Comparison of ENCODE assay signal across 1 cellular context in the genomic region with DNA sequence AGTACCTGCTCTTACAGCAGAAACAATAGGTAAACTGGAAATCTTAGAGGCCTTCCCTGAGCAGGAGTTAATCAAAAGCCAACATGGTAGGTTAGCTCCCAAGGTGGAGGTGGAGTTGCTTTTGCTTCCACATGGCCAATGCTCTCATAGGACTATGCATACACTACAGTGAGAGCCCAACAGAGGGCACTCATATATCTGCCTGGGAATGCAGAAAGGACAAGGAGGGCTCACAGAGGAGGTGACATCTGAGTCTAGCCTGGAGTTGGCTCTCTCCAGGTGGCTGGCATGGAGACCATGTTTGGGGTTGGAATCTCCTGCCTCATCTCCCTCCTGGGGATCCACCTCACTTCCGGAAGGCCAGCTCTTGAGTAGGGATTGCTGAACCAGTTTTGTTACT.
TF ChIP-seq lines count a peak whose summit lies in the region.

No MANE protein-coding gene starts in this region.

TF ChIP-seq in HepG2, 621 proteins besides CTCF, POLR2A, EP300 and RAD21 (continued from another document):
- TF ChIP-seq, protein P1, sequence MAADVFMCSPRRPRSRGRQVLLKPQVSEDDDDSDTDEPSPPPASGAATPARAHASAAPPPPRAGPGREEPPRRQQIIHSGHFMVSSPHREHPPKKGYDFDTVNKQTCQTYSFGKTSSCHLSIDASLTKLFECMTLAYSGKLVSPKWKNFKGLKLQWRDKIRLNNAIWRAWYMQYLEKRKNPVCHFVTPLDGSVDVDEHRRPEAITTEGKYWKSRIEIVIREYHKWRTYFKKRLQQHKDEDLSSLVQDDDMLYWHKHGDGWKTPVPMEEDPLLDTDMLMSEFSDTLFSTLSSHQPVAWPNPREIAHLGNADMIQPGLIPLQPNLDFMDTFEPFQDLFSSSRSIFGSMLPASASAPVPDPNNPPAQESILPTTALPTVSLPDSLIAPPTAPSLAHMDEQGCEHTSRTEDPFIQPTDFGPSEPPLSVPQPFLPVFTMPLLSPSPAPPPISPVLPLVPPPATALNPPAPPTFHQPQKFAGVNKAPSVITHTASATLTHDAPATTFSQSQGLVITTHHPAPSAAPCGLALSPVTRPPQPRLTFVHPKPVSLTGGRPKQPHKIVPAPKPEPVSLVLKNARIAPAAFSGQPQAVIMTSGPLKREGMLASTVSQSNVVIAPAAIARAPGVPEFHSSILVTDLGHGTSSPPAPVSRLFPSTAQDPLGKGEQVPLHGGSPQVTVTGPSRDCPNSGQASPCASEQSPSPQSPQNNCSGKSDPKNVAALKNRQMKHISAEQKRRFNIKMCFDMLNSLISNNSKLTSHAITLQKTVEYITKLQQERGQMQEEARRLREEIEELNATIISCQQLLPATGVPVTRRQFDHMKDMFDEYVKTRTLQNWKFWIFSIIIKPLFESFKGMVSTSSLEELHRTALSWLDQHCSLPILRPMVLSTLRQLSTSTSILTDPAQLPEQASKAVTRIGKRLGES (CRISPR knock-in tag; IDR thresholded peaks at IDR 0.05; ENCODE audit: borderline replicate concordance), result no peak
- no peak for TF ChIP-seq THAP11 (CRISPR knock-in tag; IDR thresholded peaks at IDR 0.05)
